In the genomic region with DNA sequence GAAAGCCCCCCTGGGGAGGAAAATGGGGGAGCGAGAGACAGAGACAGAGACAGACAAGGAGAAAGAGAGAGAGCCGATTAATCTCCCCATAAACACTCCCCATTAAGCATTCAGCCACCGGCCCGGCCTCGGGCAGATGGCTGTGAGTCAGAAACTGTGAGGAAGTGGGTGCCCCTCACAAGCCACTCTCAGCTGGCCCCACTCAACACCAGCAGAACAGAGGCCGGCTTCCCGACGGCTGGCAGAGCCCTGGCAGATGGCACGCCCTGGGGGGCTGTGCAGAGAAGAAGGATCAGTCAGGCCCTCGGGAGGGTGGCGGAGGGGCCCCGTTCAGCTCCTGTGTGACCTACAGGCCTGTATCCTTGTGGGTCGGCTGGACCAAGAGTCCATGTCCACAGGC, we compare ENCODE assay signal across 14 cellular contexts. TPM values are rescaled to one million over a fixed set of nuclear protein-coding genes. Genes with fewer than 3 reads are reported as not detected.
DNase-seq lines count a peak whose midpoint lies in the region; ATAC-seq and TF ChIP-seq lines count a peak whose summit lies in the region.
"Had no signal": no experiment of that assay in that cellular context is flagged by ENCODE, and none has a peak within 500 bp of the region (broad histone marks: within the 10 kb centered on the region; RNA-seq: fewer than 3 reads in every experiment).

No MANE protein-coding gene starts in this region.

- no peaks in the 10 kb centered on the region for H3K23me2 ChIP-seq in H9 (ENCODE audit: insufficient read length, low read depth, low read length, poor library complexity, severe bottlenecking)

- no peak overlapping the region for H3K9ac ChIP-seq in H9 (ENCODE audit: extremely low read depth, insufficient read length, low read length)

- no peak overlapping the region for H2BK120ac ChIP-seq in H9 (ENCODE audit: low read depth, low read length, poor library complexity, severe bottlenecking)

- no peak overlapping the region for H3K4me3 ChIP-seq in heart left ventricle
- H3K4me3 ChIP-seq: GM23338, thoracic aorta had no signal

- H2AK5ac ChIP-seq in H9 (ENCODE audit: insufficient read length, low read length) = no peak overlapping the region

- ATAC-seq in heart left ventricle (no peak), sciatic nerve (no peak), GM19023 (IDR thresholded peaks at IDR 0.05; ENCODE audit: unreplicated experiment) (no peak), GM18858 (IDR thresholded peaks at IDR 0.05; ENCODE audit: unreplicated experiment) (no peak)
- ATAC-seq: GM23338, T-cell had no signal

- no peak overlapping the region for H2BK5ac ChIP-seq in H9 (ENCODE audit: insufficient read length, low read length)

- no peak for TF ChIP-seq CTCF in H9 (conservative IDR thresholded peaks at IDR 0.05)
- TF ChIP-seq CTCF in heart left ventricle (IDR thresholded peaks at IDR 0.05) = no peak

- DNase-seq in H9 (peak; percentile 20), NCI-H69 (lab: John Stamatoyannopoulos, UW) (peak; percentile 89), heart left ventricle (peak in 4 of 5 donors; percentile 7 to 25 (median 18)), sciatic nerve (ENCODE audit: low spot score) (peak; percentile 39), DMS114 treated with DMSO at 0.1 percent for 48 hours (lab: John Stamatoyannopoulos, UW; ENCODE audit: unreplicated experiment) (no peak)
- DNase-seq: DMS79 treated with DMSO at 0.1 percent for 48 hours, erythroblast, NCI-H748 treated with DMSO at 0.1 percent for 48 hours had no signal

- H3K4me1 ChIP-seq in H9 (ENCODE audit: insufficient read depth, low read length) = no peaks in the 10 kb centered on the region
- H3K4me1 ChIP-seq in heart left ventricle = peaks cover 0 to 69% (median 25%) of the 10 kb centered on the region in 12 donors

- H3K9me3 ChIP-seq in H9 (ENCODE audit: control insufficient read depth, low read depth, low read length) (no peaks in the 10 kb centered on the region), heart left ventricle (no peaks in the 10 kb centered on the region)
- H3K9me3 ChIP-seq: thoracic aorta had no signal

- H3K27ac ChIP-seq in H9 (ENCODE audit: insufficient read length, low read depth, low read length) (no peak overlapping the region), heart left ventricle (peak overlapping the region in 10 of 12 donors; percentile 51 to 90 (median 78))
- H3K27ac ChIP-seq: thoracic aorta had no signal

- no peak for TF ChIP-seq POLR2A in heart left ventricle (IDR thresholded peaks at IDR 0.05)

- no peak overlapping the region for H3K56ac ChIP-seq in H9 (ENCODE audit: insufficient read length, low read depth, low read length)

- no peak overlapping the region; a peak in 1 of 7 replicates for H3K27ac Mint-ChIP-seq in H9
- H3K27ac Mint-ChIP-seq: GM23338, nephron, T-cell had no signal

- H3K27me3 ChIP-seq in H9 (ENCODE audit: insufficient read depth, low read length) (no peaks in the 10 kb centered on the region), heart left ventricle (no peaks in the 10 kb centered on the region)

- no peak overlapping the region for H2BK12ac ChIP-seq in H9 (ENCODE audit: insufficient read length, low read depth, low read length)

- peaks cover 10% of the 10 kb centered on the region for H3K27me3 Mint-ChIP-seq in H9 (ENCODE audit: low read depth)
- H3K27me3 Mint-ChIP-seq: T-cell had no signal

- H2AFZ ChIP-seq in H9 (ENCODE audit: low read length) = no peak overlapping the region
- H2AFZ ChIP-seq: GM23338 had no signal

- no peak overlapping the region for H3T11ph ChIP-seq in H9 (ENCODE audit: low read length)

- no peak overlapping the region for H3K4me3 Mint-ChIP-seq in H9
- H3K4me3 Mint-ChIP-seq: GM23338, nephron, T-cell had no signal

- no peak overlapping the region for H3K14ac ChIP-seq in H9 (ENCODE audit: insufficient read depth, low read length)

- H4K5ac ChIP-seq in H9 (ENCODE audit: insufficient read length, low read depth, low read length) = no peak overlapping the region

- no peaks in the 10 kb centered on the region for H4K20me1 ChIP-seq in H9 (ENCODE audit: control insufficient read depth, insufficient read depth, insufficient read length)

- no peaks in the 10 kb centered on the region for H3K36me3 Mint-ChIP-seq in H9 (ENCODE audit: insufficient read depth in 1 of 3, low read depth in 3 of 3)
- H3K36me3 Mint-ChIP-seq: T-cell had no signal

- H3K9me3 Mint-ChIP-seq in H9 = no peaks in the 10 kb centered on the region
- H3K9me3 Mint-ChIP-seq: GM23338, nephron, T-cell had no signal

- peaks cover 0 to 2% of the 10 kb centered on the region in 2 experiments; a peak in 1 of 4 replicates for H3K4me1 Mint-ChIP-seq in H9
- H3K4me1 Mint-ChIP-seq: GM23338, nephron, T-cell had no signal

- H4K8ac ChIP-seq in H9 (replicated peaks; ENCODE audit: insufficient read length, low read depth, low read length) = no peak overlapping the region

- no peak overlapping the region for H3K23ac ChIP-seq in H9 (ENCODE audit: insufficient read length, low read depth, low read length)

- WGBS in H9 (ENCODE audit: extremely low coverage, insufficient read length, low lambda C conversion rate) = no CpG with 5 or more reads among the region's 13 CpGs
- WGBS in heart left ventricle, 4 donors = 52 to 72% (median 70%) methylated on average over 8 to 13 of the region's 13 CpGs

- H3K4ac ChIP-seq in H9 (ENCODE audit: low read depth, low read length) = no peak overlapping the region

- no peak overlapping the region for H4K91ac ChIP-seq in H9 (ENCODE audit: insufficient read length, low read depth, low read length)

- no peaks in the 10 kb centered on the region for H3K36me3 ChIP-seq in heart left ventricle
- H3K36me3 ChIP-seq: thoracic aorta had no signal

- H3K79me1 ChIP-seq in H9 (ENCODE audit: insufficient read depth, low read depth, low read length, poor library complexity, severe bottlenecking) = no peaks in the 10 kb centered on the region

- H2BK15ac ChIP-seq in H9 (ENCODE audit: low read depth, low read length) = no peak overlapping the region

- no peaks in the 10 kb centered on the region for H3K79me2 ChIP-seq in H9 (ENCODE audit: insufficient read depth, low read length)

- no peak overlapping the region for H3K4me2 ChIP-seq in H9 (ENCODE audit: insufficient read depth, insufficient read length, low read length)
- H3K4me2 ChIP-seq: GM23338 had no signal

- intact Hi-C loops in heart left ventricle (cut with DNase I) (no loop called here), sciatic nerve (cut with DNase I) (no loop called here)

- H2BK20ac ChIP-seq in H9 (ENCODE audit: low read depth, low read length, poor library complexity, severe bottlenecking) = no peak overlapping the region

- H3K18ac ChIP-seq in H9 (ENCODE audit: insufficient read length, low read depth, low read length) = no peak overlapping the region

RNA-seq across cellular contexts. Expression of gene CAMK2B, which starts 41.2 kb away (rescaled TPM):
- 0.17 and 0.24 TPM in 2 replicates for total RNA-seq in H9 (2021)
- total RNA-seq in heart left ventricle = 100 to 1,000 TPM in 5 of 9 donors, 10 to 100 TPM in 4; 77.5 to 141 (median 104) TPM
- 100 to 1,000 TPM in 1 of 2 donors, 10 to 100 TPM in 1; 35.7 to 103 TPM for polyA plus RNA-seq in heart left ventricle
- 26.9 TPM for total RNA-seq in sciatic nerve
- total RNA-seq: GM23338 had no signal
- polyA plus RNA-seq: GM23338 had no signal

Comparison
In these comparisons a context has a peak if more than half of its experiments do, and no peak if none do; other contexts are left out.
1. RNA of gene CAMK2B, which starts 41.2 kb away (total RNA-seq): 77.5 to 141 TPM in heart left ventricle and 26.9 TPM in sciatic nerve (single experiment); 0.17 to 0.24 TPM in H9; every median in the first group is over 10 times any median in the second.